Comparison of ENCODE assay signal across 8 cellular contexts in the genomic region with DNA sequence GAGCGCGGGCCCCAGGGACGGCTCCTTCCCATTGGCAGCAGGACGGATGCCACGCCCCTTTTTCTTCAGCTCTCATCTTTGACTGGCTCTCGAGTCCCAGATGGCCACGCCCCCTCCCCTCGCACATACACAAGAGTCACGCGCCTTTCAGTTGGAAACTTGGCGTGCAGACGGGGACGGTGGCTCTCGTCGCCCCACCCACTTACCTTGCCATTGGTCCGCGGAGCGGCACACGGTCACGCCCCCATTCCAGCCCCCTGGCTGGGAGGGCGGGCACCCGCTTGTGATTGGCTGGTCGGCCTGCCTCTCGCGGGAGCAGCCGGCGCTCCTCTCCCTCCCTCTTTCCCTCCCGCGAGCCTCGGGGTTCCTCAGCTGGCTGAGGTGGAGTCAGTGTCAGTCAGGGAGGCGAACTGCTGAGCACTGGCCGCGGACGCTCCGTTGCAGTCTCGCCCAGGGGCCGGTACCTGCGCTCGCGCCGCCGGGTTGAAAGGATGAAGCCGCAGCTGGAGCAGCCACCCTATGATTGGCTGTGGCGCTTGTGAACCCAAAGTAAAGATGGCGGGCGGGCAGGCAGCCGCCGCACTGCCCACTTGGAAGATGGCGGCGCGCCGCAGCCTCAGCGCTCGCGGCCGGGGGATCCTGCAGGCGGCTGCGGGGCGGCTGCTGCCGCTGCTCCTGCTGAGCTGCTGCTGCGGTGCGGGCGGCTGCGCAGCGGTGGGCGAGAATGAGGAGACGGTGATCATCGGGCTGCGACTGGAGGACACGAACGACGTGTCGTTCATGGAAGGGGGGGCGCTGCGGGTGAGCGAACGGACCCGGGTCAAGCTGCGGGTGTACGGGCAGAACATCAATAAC. TPM values are rescaled to one million over a fixed set of nuclear protein-coding genes. Genes with fewer than 3 reads are reported as not detected.
DNase-seq lines count a peak whose midpoint lies in the region; ATAC-seq and TF ChIP-seq lines count a peak whose summit lies in the region.

A gene (plus strand): TSS at position 333 of the 855 bp plus-strand sequence. CDS start 187 bp downstream, at position 520.

- H3K27ac ChIP-seq in PC-9 (0 out of 2 replicates have a peak within 1 kb of the TSS, but pooled peaks have one; percentile 41), esophagus (ENCODE audit: low read depth in 2 of 2, low read length in 1 of 2) (peak within 1 kb of the TSS; percentile 80 to 89), mucosa of rectum (ENCODE audit: low read depth in 2 of 2, low read length in 2 of 2) (peak within 1 kb of the TSS; percentile 88 to 89)

- H3K27me3 Mint-ChIP-seq in activated T-cell treated with anti-CD3 and anti-CD28 coated beads, Interleukin-2, amount 50 U/mL, for 4 hours (ENCODE audit: low read depth): peaks cover 11% of the 10 kb centered on the region

- H3F3A ChIP-seq in PC-9 (ENCODE audit: insufficient read depth, low read depth): no peaks in the 10 kb centered on the region

- intact Hi-C loops in PC-9 (cut with micrococcal nuclease; ENCODE audit: unreplicated experiment): loop anchor here (1.0 to 10.0 kb wide), 6 partner anchors 151 to 564 kb away; a partner anchor contains a TSS

- H3K4me2 ChIP-seq in PC-9: peak within 1 kb of the TSS; percentile 82

- H3K9me2 ChIP-seq in PC-9 (ENCODE audit: insufficient read depth): no peaks in the 10 kb centered on the region

- H3K9me3 ChIP-seq in PC-9 (ENCODE audit: insufficient read depth, low read depth) (no peaks in the 10 kb centered on the region), esophagus (ENCODE audit: control insufficient read depth in 2 of 2, insufficient read depth in 1 of 2, low read depth in 1 of 2, low read length in 1 of 2) (no peaks in the 10 kb centered on the region), mucosa of rectum (ENCODE audit: control insufficient read depth in 2 of 2, low read length in 2 of 2) (no peaks in the 10 kb centered on the region)

- H2AFZ ChIP-seq in PC-9: peak within 1 kb of the TSS; percentile 87

- peaks cover 36% of the 10 kb centered on the region for H3K4me1 ChIP-seq in PC-9 (replicated peaks; ENCODE audit: insufficient read depth)
- peaks cover 8% of the 10 kb centered on the region in 2 donors for H3K4me1 ChIP-seq in esophagus (ENCODE audit: control insufficient read depth in 2 of 2, insufficient read depth in 2 of 2, low read length in 1 of 2)
- H3K4me1 ChIP-seq in mucosa of rectum (ENCODE audit: control insufficient read depth in 2 of 2, insufficient read depth in 2 of 2, low read length in 2 of 2): peaks cover 23 to 32% of the 10 kb centered on the region in 2 donors

- no peak for TF ChIP-seq CTCF in PC-9 (conservative IDR thresholded peaks at IDR 0.05)

- CTCF ChIA-PET in PC-9 (lab: Charles Lee): interaction anchor here (0.7 to 1.2 kb wide), 3 partner anchors 154 to 359 kb away, joined by 3 to 6 read pairs (median 4); no protein-coding TSS in a partner anchor

- H3K4me3 Mint-ChIP-seq in activated T-cell treated with anti-CD3 and anti-CD28 coated beads, Interleukin-2, amount 50 U/mL, for 4 hours: peak within 1 kb of the TSS; percentile 92

- 0 to 1% methylated on average over 72 to 80 of the region's 80 CpGs for WGBS in esophagus, 2 donors

- peak; percentile 89 for ATAC-seq in GM21723 (IDR thresholded peaks at IDR 0.05; ENCODE audit: unreplicated experiment)
- peak; percentile 89 to 91 for ATAC-seq in activated T-cell treated with anti-CD3 and anti-CD28 coated beads, Interleukin-2, amount 50 U/mL, for 4 hours

- in situ Hi-C loops in KBM-7 (cut with MboI; ENCODE audit: low pct_unique_long_range_greater_than_20kb, low sequenced_read_pairs): no loop called here

- H3K4me3 ChIP-seq in PC-9 (peak within 1 kb of the TSS; percentile 96), esophagus (ENCODE audit: low read depth in 1 of 2, low read length in 2 of 2) (peak within 1 kb of the TSS; percentile 64 to 99), mucosa of rectum (ENCODE audit: low read length in 2 of 2) (peak within 1 kb of the TSS; percentile 91 to 97)

- H3K79me2 ChIP-seq in PC-9 (ENCODE audit: low read depth): no peaks in the 10 kb centered on the region

- peak; percentile 94 for DNase-seq in DMS79 (lab: John Stamatoyannopoulos, UW)
- peak; percentile 100 for DNase-seq in KBM-7
- peak; percentile 95 to 96 for DNase-seq in PC-9
- DNase-seq in activated T-cell treated with anti-CD3 and anti-CD28 coated beads, Interleukin-2, amount 50 U/mL, for 4 hours: peak; percentile 99
- peak; percentile 99 to 100 for DNase-seq in stimulated activated CD8-positive, alpha-beta memory T cell treated with anti-CD3 and anti-CD28 coated beads, Interleukin-4, amount 100 ng/mL, for 4 hours (ENCODE audit: low read depth in 2 of 2, low spot score in 1 of 2)

- H3K4me1 Mint-ChIP-seq in activated T-cell treated with anti-CD3 and anti-CD28 coated beads, Interleukin-2, amount 50 U/mL, for 4 hours (ENCODE audit: low read depth): peaks cover 50% of the 10 kb centered on the region

- peak within 1 kb of the TSS; percentile 81 to 86 for H3K9ac ChIP-seq in mucosa of rectum (ENCODE audit: low read depth in 1 of 2, low read length in 2 of 2)

- H3K36me3 Mint-ChIP-seq in activated T-cell treated with anti-CD3 and anti-CD28 coated beads, Interleukin-2, amount 50 U/mL, for 4 hours (ENCODE audit: insufficient read depth): peaks cover 1% of the 10 kb centered on the region

- H3K9me3 Mint-ChIP-seq in activated T-cell treated with anti-CD3 and anti-CD28 coated beads, Interleukin-2, amount 50 U/mL, for 4 hours: no peaks in the 10 kb centered on the region

- no TSS peak for BruUV-seq in PC-9 (replicated peaks; lab: Mats Ljungman, UMichigan)

- H3K36me3 ChIP-seq in PC-9 (ENCODE audit: low read depth): no peaks in the 10 kb centered on the region
- H3K36me3 ChIP-seq in esophagus (ENCODE audit: control insufficient read depth in 2 of 2, insufficient read depth in 2 of 2, low read length in 1 of 2): no peaks in the 10 kb centered on the region
- no peaks in the 10 kb centered on the region for H3K36me3 ChIP-seq in mucosa of rectum (ENCODE audit: control insufficient read depth in 2 of 2, insufficient read depth in 2 of 2, low read length in 2 of 2)

- H4K20me1 ChIP-seq in PC-9 (ENCODE audit: insufficient read depth): no peaks in the 10 kb centered on the region

- POLR2A ChIA-PET in PC-9 (lab: Charles Lee; ENCODE audit: unreplicated experiment): interaction anchor here (0.5 to 0.7 kb wide), 5 partner anchors 144 to 288 kb away, joined by 4 to 21 read pairs (median 8); a partner anchor contains a TSS

- H3K27me3 ChIP-seq in PC-9 (ENCODE audit: insufficient read depth, low read depth): no peaks in the 10 kb centered on the region
- no peaks in the 10 kb centered on the region for H3K27me3 ChIP-seq in esophagus (ENCODE audit: control insufficient read depth in 1 of 2, insufficient read depth in 2 of 2, low read length in 2 of 2)
- peaks cover 0 to 3% of the 10 kb centered on the region in 2 donors for H3K27me3 ChIP-seq in mucosa of rectum (ENCODE audit: control insufficient read depth in 2 of 2, insufficient read depth in 2 of 2, low read length in 2 of 2)

RNA-seq across cellular contexts. Expression of the gene that starts here (rescaled TPM):
- total RNA-seq in PC-9 (2021): 7.4 and 8.8 TPM in 2 replicates
- total RNA-seq in activated T-cell treated with anti-CD3 and anti-CD28 coated beads, Interleukin-2, amount 50 U/mL, for 4 hours: 1 to 10 TPM; 6.0 to 6.3 (median 6.1) TPM
- polyA plus RNA-seq in esophagus: 1 to 10 TPM in 1 of 2 donors, under 1 TPM in 1; 0.88 to 1.1 TPM

Comparison
In these comparisons a context has a peak if more than half of its experiments do, and no peak if none do; other contexts are left out.
1. Peak in every context shown above with its lines: DNase-seq, ATAC-seq, H3K4me3 ChIP-seq and H3K27ac ChIP-seq.